In genomic region chr3:190514163-190515153, GRCh38 we compare ENCODE assay signal across 8 cellular contexts. TPM values are rescaled to one million over a fixed set of nuclear protein-coding genes. Genes with fewer than 3 reads are reported as not detected.
A peak's percentile ranks its signal among the peaks of the same experiment; 100 is the strongest.
DNase-seq lines count a peak whose midpoint lies in the region; ATAC-seq and TF ChIP-seq lines count a peak whose summit lies in the region.

No MANE protein-coding gene starts in this region.

- peak overlapping the region; percentile 67 for H3K4me3 ChIP-seq in choroid plexus epithelial cell (ENCODE audit: low read depth, low read length)

- peaks cover 9% of the 10 kb centered on the region for H3K9me3 Mint-ChIP-seq in WTC11

- peak overlapping the region; percentile 83 for H3K4me3 Mint-ChIP-seq in WTC11

- peaks cover 37% of the 10 kb centered on the region for H3K27me3 Mint-ChIP-seq in WTC11 (ENCODE audit: low read depth)

- peaks cover 14% of the 10 kb centered on the region for H3K4me1 Mint-ChIP-seq in WTC11

- ATAC-seq in WTC11 (peak; percentile 11), HG03457 (IDR thresholded peaks at IDR 0.05; ENCODE audit: unreplicated experiment) (no peak)

- no peak for TF ChIP-seq CTCF in WTC11 (IDR thresholded peaks at IDR 0.05)
- no peak for TF ChIP-seq CTCF in choroid plexus epithelial cell (conservative IDR thresholded peaks at IDR 0.05; ENCODE audit: low read depth, low read length)

- DNase-seq in NCI-H1105 treated with DMSO at 0.1 percent for 48 hours (lab: John Stamatoyannopoulos, UW) (peak; percentile 11), NCI-H1105 (lab: John Stamatoyannopoulos, UW) (no peak), HuH-7.5 (ENCODE audit: low spot score) (peak; percentile 27), WTC11 (ENCODE audit: low spot score) (peak; percentile 25), choroid plexus epithelial cell (ENCODE audit: low read depth) (peak; percentile 78), kidney tubule cell (ENCODE audit: low spot score) (peak; percentile 41)
- DNase-seq in stimulated activated CD4-positive, alpha-beta T cell treated with anti-CD3 and anti-CD28 coated beads, Interleukin-12 subunit alpha, Interleukin-12 subunit beta, amount 100 ng/mL, for 4 hours, result peak; percentile 17

- CTCF ChIA-PET in WTC11 (lab: Charles Lee), result interaction anchor here (0.6 to 2.1 kb wide), 19 partner anchors 11 to 394 kb away, joined by 3 to 10 read pairs (median 3); partner anchors contain the start of genes CLDN1 and P3H2

- no peak overlapping the region for H3K27ac Mint-ChIP-seq in WTC11

- POLR2A ChIA-PET in WTC11 (lab: Charles Lee), result interaction anchor here (0.5 kb wide), 1 partner anchor 39 kb away, joined by 3 read pairs; no protein-coding TSS in a partner anchor

- H3K36me3 Mint-ChIP-seq in WTC11, result peaks cover 5% of the 10 kb centered on the region; the same call in 1 of the 2 replicates

TF ChIP-seq in WTC11, 78 proteins besides CTCF, POLR2A, EP300 and RAD21:
- TF ChIP-seq ATF6 (CRISPR knock-in tag; IDR thresholded peaks at IDR 0.05) (no peak), TEAD4 (CRISPR knock-in tag; IDR thresholded peaks at IDR 0.05) (no peak), PRRX2 (CRISPR knock-in tag; IDR thresholded peaks at IDR 0.05) (no peak), TP53 (CRISPR knock-in tag; IDR thresholded peaks at IDR 0.05) (no peak), SOX15 (CRISPR knock-in tag; IDR thresholded peaks at IDR 0.05) (no peak), ATF1 (CRISPR knock-in tag; IDR thresholded peaks at IDR 0.05) (no peak), HMGXB4 (CRISPR knock-in tag; IDR thresholded peaks at IDR 0.05) (0 out of 2 replicates have a peak, but pooled peaks have one; percentile 6)

RNA-seq across cellular contexts. Expression of gene IL1RAP, which starts 0.6 kb away (rescaled TPM):
- 4.5 to 5.7 TPM (median 4.5 TPM) in 3 replicates for total RNA-seq in WTC11 (2021)
